Comparison of ENCODE assay signal across 20 cellular contexts in genomic region chr3:97949110-97949485, GRCh38. TPM values are rescaled to one million over a fixed set of nuclear protein-coding genes. Genes with fewer than 3 reads are reported as not detected.
DNase-seq lines count a peak whose midpoint lies in the region; ATAC-seq and TF ChIP-seq lines count a peak whose summit lies in the region.
"Had no signal": no experiment of that assay in that cellular context is flagged by ENCODE, and none has a peak within 500 bp of the region (broad histone marks: within the 10 kb centered on the region; RNA-seq: fewer than 3 reads in every experiment).

No MANE protein-coding gene starts in this region.

- no peak overlapping the region for H3K4me3 Mint-ChIP-seq in activated CD4-positive, alpha-beta T cell treated with anti-CD3 and anti-CD28 coated beads, Interleukin-2, amount 10 ng/mL, durations not matched to agents 7 days and 5 days
- no peak overlapping the region for H3K4me3 Mint-ChIP-seq in effector memory CD8-positive, alpha-beta T cell
- H3K4me3 Mint-ChIP-seq: H9, HFFc6 had no signal

- H3K4me1 Mint-ChIP-seq in activated CD4-positive, alpha-beta T cell treated with anti-CD3 and anti-CD28 coated beads, Interleukin-2, amount 10 ng/mL, durations not matched to agents 7 days and 5 days, result no peaks in the 10 kb centered on the region
- H3K4me1 Mint-ChIP-seq in effector memory CD8-positive, alpha-beta T cell (ENCODE audit: low read depth in 2 of 2), result no peaks in the 10 kb centered on the region

- H3K36me3 Mint-ChIP-seq in activated CD4-positive, alpha-beta T cell treated with anti-CD3 and anti-CD28 coated beads, Interleukin-2, amount 10 ng/mL, durations not matched to agents 7 days and 5 days (ENCODE audit: low read depth), result peaks cover 75% of the 10 kb centered on the region
- peaks cover 58% of the 10 kb centered on the region for H3K36me3 Mint-ChIP-seq in effector memory CD8-positive, alpha-beta T cell (ENCODE audit: insufficient read depth)

- H3K27me3 ChIP-seq in sigmoid colon, result no peaks in the 10 kb centered on the region

- peak overlapping the region; percentile 48 for H3K27ac Mint-ChIP-seq in activated CD4-positive, alpha-beta T cell treated with anti-CD3 and anti-CD28 coated beads, Interleukin-2, amount 10 ng/mL, durations not matched to agents 7 days and 5 days
- H3K27ac Mint-ChIP-seq in effector memory CD8-positive, alpha-beta T cell, result no peak overlapping the region
- H3K27ac Mint-ChIP-seq: HFFc6 had no signal

- no peaks in the 10 kb centered on the region for H3K9me3 ChIP-seq in sigmoid colon

- no peak for DNase-seq in activated CD4-positive, alpha-beta T cell treated with anti-CD3 and anti-CD28 coated beads, Interleukin-2, amount 10 ng/mL, durations not matched to agents 7 days and 5 days
- DNase-seq in activated CD4-positive, alpha-beta T cell treated with anti-CD3 and anti-CD28 coated beads, Interleukin-2, amount 50 U/mL, for 4 hours, result no peak
- DNase-seq in NCI-H524 (lab: John Stamatoyannopoulos, UW) (peak; percentile 86 to 93), cerebellar cortex (ENCODE audit: low spot score) (peak; percentile 70), sigmoid colon (no peak), dedifferentiated amniotic fluid mesenchymal stem cell (ENCODE audit: extremely low spot score) (no peak)
- DNase-seq in effector memory CD8-positive, alpha-beta T cell, result no peak
- DNase-seq: AML-193, DND-41, GM23248, H9, HFFc6, Karpas-422, NCI-H1417, NCI-H2029 treated with DMSO at 0.1 percent for 48 hours, NCI-H748 treated with DMSO at 0.1 percent for 48 hours, PC-9, RPMI8226, SHP77 had no signal

- no peaks in the 10 kb centered on the region for H3K9me3 Mint-ChIP-seq in activated CD4-positive, alpha-beta T cell treated with anti-CD3 and anti-CD28 coated beads, Interleukin-2, amount 10 ng/mL, durations not matched to agents 7 days and 5 days
- H3K9me3 Mint-ChIP-seq in effector memory CD8-positive, alpha-beta T cell, result no peaks in the 10 kb centered on the region
- H3K9me3 Mint-ChIP-seq: H9, HFFc6 had no signal

- ATAC-seq in effector memory CD8-positive, alpha-beta T cell (replicated peaks), result no peak

- H3K4me1 ChIP-seq in sigmoid colon, result no peaks in the 10 kb centered on the region

- H3K27me3 Mint-ChIP-seq in activated CD4-positive, alpha-beta T cell treated with anti-CD3 and anti-CD28 coated beads, Interleukin-2, amount 10 ng/mL, durations not matched to agents 7 days and 5 days, result no peaks in the 10 kb centered on the region
- no peaks in the 10 kb centered on the region for H3K27me3 Mint-ChIP-seq in effector memory CD8-positive, alpha-beta T cell

- intact Hi-C loops in sigmoid colon (cut with DNase I), result loop anchor here (10.0 kb wide), 1 partner anchor 154 kb away; no protein-coding TSS in a partner anchor

- no peak for TF ChIP-seq POLR2A in sigmoid colon (IDR thresholded peaks at IDR 0.05)

- no peak overlapping the region for H3K27ac ChIP-seq in sigmoid colon
- H3K27ac ChIP-seq: C4-2B, GM23248, PC-9 had no signal

- TF ChIP-seq EP300 in sigmoid colon (IDR thresholded peaks at IDR 0.05), result no peak

- H3K36me3 ChIP-seq in sigmoid colon, result peaks cover 11 to 96% (median 16%) of the 10 kb centered on the region in 4 donors

- CTCF ChIA-PET in activated CD4-positive, alpha-beta T cell treated with anti-CD3 and anti-CD28 coated beads, Interleukin-2, amount 10 ng/mL, durations not matched to agents 7 days and 5 days (lab: Charles Lee), result interaction anchor here (2.4 to 2.5 kb wide), 2 partner anchors 20 to 73 kb away, joined by 5 to 10 read pairs; no protein-coding TSS in a partner anchor

- no peak overlapping the region for H3K4me3 ChIP-seq in sigmoid colon
- H3K4me3 ChIP-seq: GM23248, PC-9 had no signal

- POLR2A ChIA-PET in activated CD4-positive, alpha-beta T cell treated with anti-CD3 and anti-CD28 coated beads, Interleukin-2, amount 10 ng/mL, durations not matched to agents 7 days and 5 days (lab: Charles Lee), result no interaction called here

- no peak for TF ChIP-seq CTCF in sigmoid colon (IDR thresholded peaks at IDR 0.05)

- 95 to 99% methylated on average over 2 of the region's 2 CpGs for WGBS in sigmoid colon, 2 donors

RNA-seq across cellular contexts. Expression of gene RIOX2, which starts 23.1 kb away (rescaled TPM):
- 10 to 100 TPM; 38.4 to 42.0 TPM for total RNA-seq in activated CD4-positive, alpha-beta T cell treated with anti-CD3 and anti-CD28 coated beads, Interleukin-2, amount 10 ng/mL, durations not matched to agents 7 days and 5 days
- total RNA-seq in sigmoid colon, result 10 to 100 TPM; 16.8 to 23.5 (median 21.0) TPM
- 10 to 100 TPM in 2 of 3 donors, 1 to 10 TPM in 1; 9.0 to 16.6 (median 15.3) TPM for polyA plus RNA-seq in sigmoid colon

Comparison
In these comparisons a context has a peak if more than half of its experiments do, and no peak if none do; other contexts are left out.
1. DNase-seq: peak in NCI-H524 (2 of 2) and cerebellar cortex (single experiment); none in activated CD4-positive, alpha-beta T cell treated with anti-CD3 and anti-CD28 coated beads, Interleukin-2, amount 10 ng/mL, durations not matched to agents 7 days and 5 days (single experiment), activated CD4-positive, alpha-beta T cell treated with anti-CD3 and anti-CD28 coated beads, Interleukin-2, amount 50 U/mL, for 4 hours (0 of 2), effector memory CD8-positive, alpha-beta T cell (0 of 3), sigmoid colon (single experiment) and dedifferentiated amniotic fluid mesenchymal stem cell (single experiment).